In genomic region chr11:118907051-118907748, GRCh38 we compare ENCODE assay signal across 9 cellular contexts. TPM values are rescaled to one million over a fixed set of nuclear protein-coding genes. Genes with fewer than 3 reads are reported as not detected.
DNase-seq lines count a peak whose midpoint lies in the region; ATAC-seq and TF ChIP-seq lines count a peak whose summit lies in the region.
"Had no signal": no experiment of that assay in that cellular context is flagged by ENCODE, and none has a peak within 500 bp of the region (broad histone marks: within the 10 kb centered on the region; RNA-seq: fewer than 3 reads in every experiment).

No MANE protein-coding gene starts in this region.

- no peaks in the 10 kb centered on the region for H3K27me3 ChIP-seq in effector memory CD4-positive, alpha-beta T cell (replicated peaks; ENCODE audit: control insufficient read depth, insufficient read depth, low read length, poor library complexity, severe bottlenecking)
- H3K27me3 ChIP-seq in mesendoderm (ENCODE audit: insufficient read depth, low read length, poor library complexity), result no peaks in the 10 kb centered on the region

- peaks cover 33% of the 10 kb centered on the region for H3K4me1 Mint-ChIP-seq in activated CD4-positive, alpha-beta memory T cell treated with anti-CD3 and anti-CD28 coated beads, Interleukin-2, amount 10 ng/mL, durations not matched to agents 7 days and 5 days

- peak; percentile 97 for TF ChIP-seq CTCF in GM10248 (IDR thresholded peaks at IDR 0.05; ENCODE audit: control extremely low read depth, extremely low read depth, low read depth, missing control alignments)

- peaks cover 23% of the 10 kb centered on the region for H3K36me3 Mint-ChIP-seq in activated CD4-positive, alpha-beta memory T cell treated with anti-CD3 and anti-CD28 coated beads, Interleukin-2, amount 10 ng/mL, durations not matched to agents 7 days and 5 days (ENCODE audit: low read depth)

- no peak overlapping the region for H2BK5ac ChIP-seq in mesendoderm (ENCODE audit: low read length)

- H3K4me2 ChIP-seq in mesendoderm (ENCODE audit: low read length), result peak overlapping the region; percentile 8

- no peaks in the 10 kb centered on the region for H3K9me3 ChIP-seq in effector memory CD4-positive, alpha-beta T cell (ENCODE audit: control insufficient read depth, low read length)

- no peak overlapping the region for H4K5ac ChIP-seq in mesendoderm (ENCODE audit: low read length)

- H3K79me1 ChIP-seq in mesendoderm (ENCODE audit: low read length), result peaks cover 20% of the 10 kb centered on the region

- no peaks in the 10 kb centered on the region for H3K27me3 Mint-ChIP-seq in activated CD4-positive, alpha-beta memory T cell treated with anti-CD3 and anti-CD28 coated beads, Interleukin-2, amount 10 ng/mL, durations not matched to agents 7 days and 5 days

- H4K8ac ChIP-seq in mesendoderm (ENCODE audit: low read depth, low read length), result no peak overlapping the region

- H3K79me2 ChIP-seq in mesendoderm (ENCODE audit: control insufficient read depth, insufficient read depth, low read length), result peaks cover 28% of the 10 kb centered on the region

- H3K27ac ChIP-seq in effector memory CD4-positive, alpha-beta T cell (ENCODE audit: insufficient read depth, low read length, poor library complexity, severe bottlenecking), result peak overlapping the region; percentile 98
- H3K27ac ChIP-seq in mesendoderm (ENCODE audit: low read depth, low read length), result no peak overlapping the region

- H3K36me3 ChIP-seq in effector memory CD4-positive, alpha-beta T cell (ENCODE audit: control insufficient read depth, insufficient read depth, low read length), result peaks cover 55% of the 10 kb centered on the region
- H3K36me3 ChIP-seq in mesendoderm (ENCODE audit: control insufficient read depth, insufficient read depth, low read length), result peaks cover 6% of the 10 kb centered on the region

- ATAC-seq in HG03108 (IDR thresholded peaks at IDR 0.05; ENCODE audit: unreplicated experiment) (peak; percentile 61), HG02623 (IDR thresholded peaks at IDR 0.05; ENCODE audit: unreplicated experiment) (no peak)

- H3K4me1 ChIP-seq in effector memory CD4-positive, alpha-beta T cell (ENCODE audit: control insufficient read depth, insufficient read depth, low read length, poor library complexity, severe bottlenecking), result peaks cover 40% of the 10 kb centered on the region
- H3K4me1 ChIP-seq in mesendoderm (ENCODE audit: control insufficient read depth, low read depth, low read length), result peaks cover 26% of the 10 kb centered on the region

- H2BK120ac ChIP-seq in mesendoderm (ENCODE audit: low read depth, low read length), result no peak overlapping the region

- H3K4ac ChIP-seq in mesendoderm (ENCODE audit: low read depth, low read length), result no peak overlapping the region

- CTCF ChIA-PET in GM10248 (lab: Yijun Ruan, JAX), result interaction anchor here (0.7 to 8.7 kb wide), 11 partner anchors 8 to 211 kb away, joined by 3 to 53 read pairs (median 4); partner anchors contain the start of gene UPK2
- CTCF ChIA-PET in activated CD4-positive, alpha-beta memory T cell treated with anti-CD3 and anti-CD28 coated beads, Interleukin-2, amount 10 ng/mL, durations not matched to agents 7 days and 5 days (lab: Charles Lee), result interaction anchor here (0.7 to 3.6 kb wide), 4 partner anchors 24 to 116 kb away, joined by 3 to 33 read pairs (median 3); partner anchors contain the start of gene DDX6

- H3K4me3 Mint-ChIP-seq in activated CD4-positive, alpha-beta memory T cell treated with anti-CD3 and anti-CD28 coated beads, Interleukin-2, amount 10 ng/mL, durations not matched to agents 7 days and 5 days, result no peak overlapping the region

- H3K9ac ChIP-seq in mesendoderm (ENCODE audit: low read length), result peak overlapping the region; percentile 52

- H3K27ac Mint-ChIP-seq in activated CD4-positive, alpha-beta memory T cell treated with anti-CD3 and anti-CD28 coated beads, Interleukin-2, amount 10 ng/mL, durations not matched to agents 7 days and 5 days, result peak overlapping the region; percentile 45

- peak overlapping the region; percentile 19 for H3K18ac ChIP-seq in mesendoderm (ENCODE audit: low read length)

- no CpG with 5 or more reads among the region's 21 CpGs for WGBS in mesendoderm (ENCODE audit: extremely low coverage, insufficient coverage, low lambda C conversion rate)

- peak; percentile 88 for DNase-seq in GM10248 (ENCODE audit: extremely low spot score)
- peak; percentile 92 for DNase-seq in NCI-H526 treated with DMSO at 0.1 percent for 48 hours (lab: John Stamatoyannopoulos, UW)
- peak; percentile 88 for DNase-seq in activated CD4-positive, alpha-beta memory T cell treated with anti-CD3 and anti-CD28 coated beads, Interleukin-2, amount 10 ng/mL, durations not matched to agents 7 days and 5 days
- DNase-seq in effector memory CD4-positive, alpha-beta T cell, result peak; percentile 69 to 80 (median 78)
- DNase-seq in mesendoderm, result peak; percentile 86
- peak; percentile 75 to 77 for DNase-seq in stimulated activated CD8-positive, alpha-beta memory T cell treated with anti-CD3 and anti-CD28 coated beads, Interleukin-2, amount 100 ng/mL, for 1 hour (ENCODE audit: low read depth in 2 of 2)

- H3K9me3 Mint-ChIP-seq in activated CD4-positive, alpha-beta memory T cell treated with anti-CD3 and anti-CD28 coated beads, Interleukin-2, amount 10 ng/mL, durations not matched to agents 7 days and 5 days, result no peaks in the 10 kb centered on the region

- no peak overlapping the region for H2AK5ac ChIP-seq in mesendoderm (ENCODE audit: low read length)

- no peak overlapping the region for H3K23ac ChIP-seq in mesendoderm (ENCODE audit: low read length)

- POLR2A ChIA-PET in GM10248 (lab: Yijun Ruan, JAX), result no interaction called here
- POLR2A ChIA-PET in activated CD4-positive, alpha-beta memory T cell treated with anti-CD3 and anti-CD28 coated beads, Interleukin-2, amount 10 ng/mL, durations not matched to agents 7 days and 5 days (lab: Charles Lee), result no interaction called here

- no peak overlapping the region for H2BK15ac ChIP-seq in mesendoderm (replicated peaks; ENCODE audit: low read depth)

- peak overlapping the region; percentile 73 for H3K56ac ChIP-seq in mesendoderm (ENCODE audit: low read length)

- no peak overlapping the region for H3K4me3 ChIP-seq in effector memory CD4-positive, alpha-beta T cell (ENCODE audit: insufficient read depth, low read depth, low read length, poor library complexity, severe bottlenecking)
- no peak overlapping the region for H3K4me3 ChIP-seq in mesendoderm (ENCODE audit: low read length)

RNA-seq across cellular contexts. Expression of gene BCL9L, which starts 18.5 kb away (rescaled TPM):
- 10 to 100 TPM; 56.8 to 62.5 TPM for total RNA-seq in activated CD4-positive, alpha-beta memory T cell treated with anti-CD3 and anti-CD28 coated beads, Interleukin-2, amount 10 ng/mL, durations not matched to agents 7 days and 5 days
- polyA plus RNA-seq in mesendoderm (2013, experiment 1 of 2), result 65.1 TPM
- 69.1 TPM for polyA plus RNA-seq in mesendoderm (2013, experiment 2 of 2)

RNA-seq across cellular contexts. Expression of gene CXCR5, which starts 23.5 kb away (rescaled TPM):
- under 1 TPM; 0.83 to 0.86 TPM for total RNA-seq in activated CD4-positive, alpha-beta memory T cell treated with anti-CD3 and anti-CD28 coated beads, Interleukin-2, amount 10 ng/mL, durations not matched to agents 7 days and 5 days
- polyA plus RNA-seq in mesendoderm (2013, experiment 1 of 2), result 0.80 TPM
- 0.70 TPM for polyA plus RNA-seq in mesendoderm (2013, experiment 2 of 2)

RNA-seq across cellular contexts. Expression of gene UPK2, which starts 48.9 kb away (rescaled TPM):
- total RNA-seq in activated CD4-positive, alpha-beta memory T cell treated with anti-CD3 and anti-CD28 coated beads, Interleukin-2, amount 10 ng/mL, durations not matched to agents 7 days and 5 days, result not detected
- 0.31 TPM for polyA plus RNA-seq in mesendoderm (2013, experiment 1 of 2)
- polyA plus RNA-seq in mesendoderm (2013, experiment 2 of 2), result 0.43 TPM
- total RNA-seq: subcutaneous adipose tissue had no signal
